34 cellular contexts compared by ENCODE assay signal in genomic region chr3:67324554-67324953, GRCh38.
"Had no signal": no experiment of that assay in that cellular context is flagged by ENCODE, and none has a peak within 500 bp of the region (broad histone marks: within the 10 kb centered on the region; RNA-seq: fewer than 3 reads in every experiment).

No MANE protein-coding gene starts in this region.

- H3K4me3 ChIP-seq: adrenal gland, ascending aorta, body of pancreas, breast epithelium, cardiac muscle cell had no signal

- ATAC-seq: activated naive CD4-positive, alpha-beta T cell treated with anti-CD3 and anti-CD28 coated beads, Interleukin-2, amount 50 U/mL, for 72 hours; activated naive CD8-positive, alpha-beta T cell treated with anti-CD3 and anti-CD28 coated beads, Interleukin-2, amount 50 U/mL, for 24 hours; activated T-cell treated with anti-CD3 and anti-CD28 coated beads, Interleukin-2, amount 50 U/mL, for 4 hours; activated T-cell treated with anti-CD3 and anti-CD28 coated beads, Interleukin-2, amount 50 U/mL, for 72 hours; activated T-helper 17 cell treated with anti-CD3 and anti-CD28 coated beads, Interleukin-2, amount 50 U/mL, for 72 hours; body of pancreas had no signal

- H3K4me1 ChIP-seq: adrenal gland, ascending aorta, body of pancreas, breast epithelium had no signal

- H3K36me3 ChIP-seq: adrenal gland, ascending aorta, brain microvascular endothelial cell, breast epithelium, cardiac muscle cell had no signal

- H3K9me3 ChIP-seq: adrenal gland, ascending aorta, body of pancreas had no signal

- DNase-seq: activated effector memory CD4-positive, alpha-beta T cell treated with anti-CD3 and anti-CD28 coated beads, Interleukin-2, amount 50 U/mL, for 16 hours; activated effector memory CD4-positive, alpha-beta T cell treated with Interleukin-2 at 50 U/mL for 16 hours; activated gamma-delta T cell; activated gamma-delta T cell treated with Interleukin-2 at 50 U/mL for 16 hours; activated naive CD4-positive, alpha-beta T cell; activated naive CD4-positive, alpha-beta T cell treated with anti-CD3 and anti-CD28 coated beads for 36 hours; activated naive CD4-positive, alpha-beta T cell treated with anti-CD3 and anti-CD28 coated beads, Interleukin-2, amount 10 ng/mL, durations not matched to agents 7 days and 5 days; activated naive CD4-positive, alpha-beta T cell treated with anti-CD3 and anti-CD28 coated beads, Interleukin-2, amount 50 U/mL, for 16 hours; activated naive CD4-positive, alpha-beta T cell treated with Interleukin-2 at 50 U/mL for 16 hours; activated naive CD8-positive, alpha-beta T cell treated with anti-CD3 and anti-CD28 coated beads for 36 hours; activated naive CD8-positive, alpha-beta T cell treated with anti-CD3 and anti-CD28 coated beads, Interleukin-2, amount 10 ng/mL, durations not matched to agents 7 days and 5 days; activated naive CD8-positive, alpha-beta T cell treated with anti-CD3 and anti-CD28 coated beads, Interleukin-2, amount 50 U/mL, for 24 hours; activated T-cell treated with anti-CD3 and anti-CD28 coated beads, Interleukin-2, amount 50 U/mL, for 1 hour; activated T-cell treated with anti-CD3 and anti-CD28 coated beads, Interleukin-2, amount 50 U/mL, for 24 hours; activated T-cell treated with anti-CD3 and anti-CD28 coated beads, Interleukin-2, amount 50 U/mL, for 4 hours; activated T-cell treated with anti-CD3 and anti-CD28 coated beads, Interleukin-2, amount 50 U/mL, for 48 hours; activated T-cell treated with anti-CD3 and anti-CD28 coated beads, Interleukin-2, amount 50 U/mL, for 72 hours; adrenal gland; amniotic stem cell; amygdala; anterior cingulate cortex; aorta; body of pancreas; brain microvascular endothelial cell; caudate nucleus; central memory CD4-positive, alpha-beta T cell; cerebellar nuclear complex had no signal

- H3K27me3 ChIP-seq: adrenal gland, ascending aorta, body of pancreas, brain microvascular endothelial cell, breast epithelium, cardiac muscle cell had no signal

- FAIRE-seq: astrocyte, bronchial epithelial cell had no signal

- H3K27ac ChIP-seq: adrenal gland, ascending aorta, body of pancreas, brain microvascular endothelial cell, breast epithelium, cardiac muscle cell had no signal
